In the genomic region with DNA sequence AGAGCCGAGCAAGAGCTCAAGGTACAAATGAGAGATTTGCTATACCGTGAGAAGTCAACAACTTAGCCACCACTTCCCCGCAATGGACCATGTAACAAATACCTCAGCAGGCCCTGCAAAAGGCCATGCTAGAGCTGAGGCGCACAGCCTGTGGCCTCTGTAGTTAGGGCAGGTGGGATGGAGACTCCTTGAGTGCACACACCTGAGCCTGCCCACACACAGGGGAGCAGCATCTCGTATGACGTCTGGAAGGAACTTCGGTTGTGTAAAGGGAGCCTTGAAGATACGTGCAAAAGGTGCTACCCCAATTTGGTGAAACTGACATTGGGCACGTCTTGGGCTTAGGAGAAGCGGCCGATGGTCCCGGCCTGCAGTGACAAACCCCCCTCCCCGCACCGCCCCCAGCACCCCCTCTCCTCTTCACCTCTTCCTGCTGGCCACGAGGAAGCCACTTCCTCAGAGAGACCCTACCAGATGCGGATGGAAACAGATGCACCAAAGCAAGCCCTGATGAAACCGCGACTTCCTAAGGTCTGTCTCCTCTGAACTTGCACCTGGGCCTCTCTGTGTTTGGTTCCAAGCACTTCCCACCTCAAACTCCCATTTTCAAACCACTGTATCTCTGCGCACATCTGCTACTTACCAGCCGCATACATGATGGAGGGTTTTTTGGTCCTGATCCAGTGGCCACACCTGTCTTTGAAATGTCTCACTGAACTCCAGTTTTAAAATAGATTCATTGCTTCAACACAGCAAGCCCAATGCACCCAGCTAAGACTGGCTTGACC, we compare ENCODE assay signal across 11 cellular contexts. TPM values are rescaled to one million over a fixed set of nuclear protein-coding genes. Genes with fewer than 3 reads are reported as not detected.
DNase-seq lines count a peak whose midpoint lies in the region; ATAC-seq and TF ChIP-seq lines count a peak whose summit lies in the region.
"Had no signal": no experiment of that assay in that cellular context is flagged by ENCODE, and none has a peak within 500 bp of the region (broad histone marks: within the 10 kb centered on the region; RNA-seq: fewer than 3 reads in every experiment).

No MANE protein-coding gene starts in this region.

- H3K27me3 Mint-ChIP-seq in stimulated activated naive CD8-positive, alpha-beta T cell treated with anti-CD3 and anti-CD28 coated beads, Interleukin-15, amount 100 ng/mL, for 72 hours = no peaks in the 10 kb centered on the region

- no peak overlapping the region for H3K4me3 ChIP-seq in heart left ventricle

- ATAC-seq in heart left ventricle = no peak
- peak; percentile 54 for ATAC-seq in stimulated activated naive CD8-positive, alpha-beta T cell treated with anti-CD3 and anti-CD28 coated beads, Interleukin-15, amount 100 ng/mL, for 72 hours
- no peak for ATAC-seq in GM19467 (IDR thresholded peaks at IDR 0.05; ENCODE audit: unreplicated experiment)

- H3K9me3 Mint-ChIP-seq in stimulated activated naive CD8-positive, alpha-beta T cell treated with anti-CD3 and anti-CD28 coated beads, Interleukin-15, amount 100 ng/mL, for 72 hours = no peaks in the 10 kb centered on the region
- H3K9me3 Mint-ChIP-seq: HFFc6 had no signal

- peaks cover 19% of the 10 kb centered on the region for H3K4me1 Mint-ChIP-seq in stimulated activated naive CD8-positive, alpha-beta T cell treated with anti-CD3 and anti-CD28 coated beads, Interleukin-15, amount 100 ng/mL, for 72 hours

- H3K4me3 Mint-ChIP-seq in stimulated activated naive CD8-positive, alpha-beta T cell treated with anti-CD3 and anti-CD28 coated beads, Interleukin-15, amount 100 ng/mL, for 72 hours = peak overlapping the region in 1 of 2 donors; percentile 61
- H3K4me3 Mint-ChIP-seq: HFFc6 had no signal

- H3K27ac ChIP-seq in heart left ventricle (peak overlapping the region in 10 of 12 donors; percentile 2 to 91 (median 74)), caudate nucleus (ENCODE audit: low read depth, low read length) (peak overlapping the region; percentile 73)

- H3K36me3 ChIP-seq in heart left ventricle = peaks cover 0 to 68% (median 47%) of the 10 kb centered on the region in 9 donors

- no peak for TF ChIP-seq CTCF in heart left ventricle (IDR thresholded peaks at IDR 0.05)

- WGBS in heart left ventricle, 4 donors = 85 to 93% (median 91%) methylated on average over 18 to 20 of the region's 20 CpGs

- intact Hi-C loops in heart left ventricle (cut with DNase I) = loop anchor here in 4 of 10 donors (5.0 to 10.0 kb wide), 4 partner anchors 42 to 305 kb away; a partner anchor contains a TSS
- intact Hi-C loops in cardiac septum (cut with DNase I) = no loop called here

- H3K27ac Mint-ChIP-seq in stimulated activated naive CD8-positive, alpha-beta T cell treated with anti-CD3 and anti-CD28 coated beads, Interleukin-15, amount 100 ng/mL, for 72 hours = peak overlapping the region; percentile 22 to 82
- H3K27ac Mint-ChIP-seq: HFFc6 had no signal

- H3K27me3 ChIP-seq in heart left ventricle = no peaks in the 10 kb centered on the region

- no peak for DNase-seq in heart left ventricle
- no peak for DNase-seq in cardiac septum (ENCODE audit: low spot score)
- no peak for DNase-seq in caudate nucleus (lab: John Stamatoyannopoulos, UW)
- no peak for DNase-seq in stimulated activated naive CD8-positive, alpha-beta T cell treated with anti-CD3 and anti-CD28 coated beads, Interleukin-15, amount 100 ng/mL, for 72 hours
- DNase-seq in NCI-H82 treated with DMSO at 0.1 percent for 48 hours (lab: John Stamatoyannopoulos, UW; ENCODE audit: unreplicated experiment) = no peak
- DNase-seq: effector CD4-positive, alpha-beta T cell; HFFc6; NCI-H1105; stimulated activated CD4-positive, alpha-beta T cell treated with anti-CD3 and anti-CD28 coated beads, Interleukin-15, amount 100 ng/mL, for 24 hours had no signal

- peaks cover 0 to 58% (median 28%) of the 10 kb centered on the region in 12 donors for H3K4me1 ChIP-seq in heart left ventricle

- TF ChIP-seq POLR2A in heart left ventricle (IDR thresholded peaks at IDR 0.05) = no peak

- H3K9me3 ChIP-seq in heart left ventricle = no peaks in the 10 kb centered on the region

RNA-seq across cellular contexts. Expression of a gene that starts 10.6 kb away (rescaled TPM):
- total RNA-seq in heart left ventricle (10 to 100 TPM in 2 of 9 donors, 1 to 10 TPM in 7; 7.4 to 13.6 (median 9.3) TPM), cardiac septum (7.6 TPM)
- 10 to 100 TPM in 1 of 2 donors, 1 to 10 TPM in 1; 9.0 to 11.9 TPM for polyA plus RNA-seq in heart left ventricle

RNA-seq across cellular contexts. Expression of a gene that starts 23.7 kb away (rescaled TPM):
- total RNA-seq in heart left ventricle = under 1 TPM in 7 of 9 donors, not detected in 2; 0.04 to 0.16 (median 0.13) TPM
- polyA plus RNA-seq in heart left ventricle = under 1 TPM; 0.03 to 0.04 TPM
- 0.11 TPM for total RNA-seq in cardiac septum
- total RNA-seq: HFFc6; T-helper 2 cell treated with Interferon-gamma antibody and Interleukin-4, amounts not matched to agents 100 ng/mL and 5 ng/mL, for 36 hours had no signal

RNA-seq across cellular contexts. Expression of a gene that starts 28.4 kb away (rescaled TPM):
- 10 to 100 TPM; 21.3 to 72.4 (median 25.3) TPM for total RNA-seq in heart left ventricle
- polyA plus RNA-seq in heart left ventricle = 10 to 100 TPM; 15.5 to 34.8 TPM
- total RNA-seq in cardiac septum = 21.5 TPM

RNA-seq across cellular contexts. Expression of a gene that starts 57.2 kb away (rescaled TPM):
- 1 to 10 TPM in 2 of 9 donors, under 1 TPM in 6, not detected in 1; 0.21 to 6.9 (median 0.64) TPM for total RNA-seq in heart left ventricle
- polyA plus RNA-seq in heart left ventricle = under 1 TPM; 0.19 to 0.62 TPM
- 0.32 TPM for total RNA-seq in cardiac septum
